9 cellular contexts compared by ENCODE assay signal in the genomic region with DNA sequence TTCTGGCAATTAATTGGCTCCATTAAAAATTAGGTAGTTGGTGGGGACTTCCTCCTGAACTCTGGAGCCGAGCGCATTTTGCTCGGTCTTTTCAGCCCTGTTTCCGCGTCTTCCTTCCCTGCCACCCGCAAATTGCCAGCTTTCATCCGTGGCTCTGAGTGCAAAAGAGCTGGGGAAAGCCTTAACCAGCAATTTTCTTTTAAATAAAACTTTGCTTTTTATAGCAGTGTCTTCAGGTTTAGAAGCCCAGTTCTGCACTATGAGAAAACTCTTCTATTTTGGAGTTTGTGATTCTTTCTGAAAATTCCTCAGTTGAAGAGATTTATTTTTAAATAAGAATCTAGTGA. TPM values are rescaled to one million over a fixed set of nuclear protein-coding genes. Genes with fewer than 3 reads are reported as not detected.
DNase-seq lines count a peak whose midpoint lies in the region; ATAC-seq, FAIRE-seq and TF ChIP-seq lines count a peak whose summit lies in the region.
"Had no signal": no experiment of that assay in that cellular context is flagged by ENCODE, and none has a peak within 500 bp of the region (broad histone marks: within the 10 kb centered on the region; RNA-seq: fewer than 3 reads in every experiment).

No MANE protein-coding gene starts in this region.

- no peak for TF ChIP-seq CTCF in OCI-LY7 (conservative IDR thresholded peaks at IDR 0.05; ENCODE audit: low read length)
- no peak for TF ChIP-seq CTCF in endothelial cell of umbilical vein (IDR thresholded peaks at IDR 0.05; ENCODE audit: extremely low read depth in 1 of 2, insufficient read depth in 1 of 2, low read depth in 1 of 2, low read length in 2 of 2)
- TF ChIP-seq CTCF in osteocyte (IDR thresholded peaks at IDR 0.05) = no peak

- H3K9me1 ChIP-seq in endothelial cell of umbilical vein (replicated peaks; ENCODE audit: control insufficient read depth, extremely low read depth, insufficient read depth, low read length) = no peaks in the 10 kb centered on the region

- no peaks in the 10 kb centered on the region for H3K9me3 Mint-ChIP-seq in osteocyte (ENCODE audit: unreplicated experiment)

- ATAC-seq in GM21619 (IDR thresholded peaks at IDR 0.05; ENCODE audit: unreplicated experiment) (no peak), GM21526 (IDR thresholded peaks at IDR 0.05; ENCODE audit: low FRiP score, unreplicated experiment) (no peak)

- H3K4me1 Mint-ChIP-seq in osteocyte (ENCODE audit: unreplicated experiment) = peaks cover 41% of the 10 kb centered on the region

- H3K27me3 Mint-ChIP-seq in osteocyte (ENCODE audit: unreplicated experiment) = no peaks in the 10 kb centered on the region

- peak overlapping the region; percentile 95 for H3K27ac Mint-ChIP-seq in osteocyte (ENCODE audit: unreplicated experiment)

- no peaks in the 10 kb centered on the region for H3K27me3 ChIP-seq in endothelial cell of umbilical vein (ENCODE audit: control insufficient read depth in 2 of 2, insufficient read depth in 2 of 2, low read length in 2 of 2)

- intact Hi-C loops in OCI-LY7 (cut with micrococcal nuclease; ENCODE audit: unreplicated experiment) (loop anchor here (1.0 kb wide), 1 partner anchor 103 kb away; no protein-coding TSS in a partner anchor), endothelial cell of umbilical vein (cut with micrococcal nuclease) (loop anchor here (2.0 to 5.0 kb wide), 3 partner anchors 149 to 799 kb away; a partner anchor contains a TSS)

- H3K27ac ChIP-seq in OCI-LY7 (ENCODE audit: low read depth, low read length, poor library complexity, severe bottlenecking) (peak overlapping the region; percentile 85), endothelial cell of umbilical vein (ENCODE audit: insufficient read depth, low read depth, low read length) (peak overlapping the region; percentile 95)

- POLR2A ChIA-PET in OCI-LY7 (lab: Charles Lee) (interaction anchor here (0.5 to 1.5 kb wide), 4 partner anchors 13 to 52 kb away, joined by 3 to 4 read pairs (median 4); no protein-coding TSS in a partner anchor), endothelial cell of umbilical vein (lab: Charles Lee) (interaction anchor here (1.0 kb wide), 1 partner anchor 10 kb away, joined by 4 read pairs; no protein-coding TSS in a partner anchor)

- BruUV-seq in OCI-LY7 (replicated peaks; lab: Mats Ljungman, UMichigan) (no TSS peak), endothelial cell of umbilical vein (replicated peaks; lab: Mats Ljungman, UMichigan) (no TSS peak)

- no peak for FAIRE-seq in endothelial cell of umbilical vein (lab: Jason Lieb, UNC)

- peak overlapping the region; percentile 95 for H3K4me3 Mint-ChIP-seq in osteocyte (ENCODE audit: unreplicated experiment)

- H3K36me3 ChIP-seq in OCI-LY7 (ENCODE audit: insufficient read depth, low read length) (peaks cover 29% of the 10 kb centered on the region), endothelial cell of umbilical vein (ENCODE audit: control insufficient read depth in 2 of 2, extremely low read depth in 1 of 2, insufficient read depth in 2 of 2, low read length in 2 of 2) (no peaks in the 10 kb centered on the region)

- 0 out of 2 replicates have a peak overlapping the region, but pooled peaks have one; percentile 74 for H2AFZ ChIP-seq in OCI-LY7 (ENCODE audit: low read length)
- peak overlapping the region; percentile 74 for H2AFZ ChIP-seq in endothelial cell of umbilical vein (ENCODE audit: low read depth, low read length)

- H3K79me2 ChIP-seq in OCI-LY7 (ENCODE audit: insufficient read depth, low read depth, low read length) (peaks cover 67% of the 10 kb centered on the region), endothelial cell of umbilical vein (ENCODE audit: control insufficient read depth, insufficient read depth, low read length) (peaks cover 48% of the 10 kb centered on the region)

- H3K36me3 Mint-ChIP-seq in osteocyte (ENCODE audit: unreplicated experiment) = peaks cover 2% of the 10 kb centered on the region

- DNase-seq in ELR (ENCODE audit: low read depth) (peak; percentile 39), OCI-LY7 (ENCODE audit: low spot score) (no peak), endothelial cell of umbilical vein (ENCODE audit: low read depth, low spot score) (no peak), osteocyte (ENCODE audit: extremely low spot score, unreplicated experiment) (no peak), GM19238 (ENCODE audit: insufficient read length, low spot score) (no peak), NCI-H1436 treated with DMSO at 0.1 percent for 48 hours (lab: John Stamatoyannopoulos, UW) (no peak)

- H3K4me2 ChIP-seq in OCI-LY7 (ENCODE audit: low read length) (peak overlapping the region; percentile 80), endothelial cell of umbilical vein (ENCODE audit: insufficient read depth, low read length) (peak overlapping the region; percentile 98)

- H4K20me1 ChIP-seq in OCI-LY7 (ENCODE audit: insufficient read depth, low read length) (no peaks in the 10 kb centered on the region), endothelial cell of umbilical vein (replicated peaks; ENCODE audit: control insufficient read depth, extremely low read depth, insufficient read depth, low read length) (peaks cover 5% of the 10 kb centered on the region)

- peak overlapping the region; percentile 91 for H3K9ac ChIP-seq in endothelial cell of umbilical vein (replicated peaks; ENCODE audit: extremely low read depth, insufficient read depth, low read length)

- no peaks in the 10 kb centered on the region for H3K9me2 ChIP-seq in OCI-LY7 (ENCODE audit: insufficient read depth, low read length)

- no peak for TF ChIP-seq POLR2A in endothelial cell of umbilical vein (IDR thresholded peaks at IDR 0.05; ENCODE audit: low read depth, low read length)

- CTCF ChIA-PET in OCI-LY7 (lab: Charles Lee; ENCODE audit: unreplicated experiment) = no interaction called here
- CTCF ChIA-PET in endothelial cell of umbilical vein (lab: Charles Lee) = interaction anchor here (1.0 to 2.2 kb wide), 4 partner anchors 14 to 102 kb away, joined by 3 to 18 read pairs (median 4); a partner anchor contains a TSS

- H3K4me1 ChIP-seq in OCI-LY7 (ENCODE audit: insufficient read depth, low read length, poor library complexity, severe bottlenecking) = peaks cover 33% of the 10 kb centered on the region
- peaks cover 36% of the 10 kb centered on the region for H3K4me1 ChIP-seq in endothelial cell of umbilical vein (ENCODE audit: control insufficient read depth, extremely low read depth, insufficient read depth, low read length)

- H3K4me3 ChIP-seq in OCI-LY7 (ENCODE audit: low read depth, low read length, poor library complexity, severe bottlenecking) = peak overlapping the region; percentile 96
- H3K4me3 ChIP-seq in endothelial cell of umbilical vein (replicated peaks in 1 of 3; ENCODE audit: insufficient read depth in 1 of 3, low read depth in 1 of 3, low read length in 3 of 3) = peak overlapping the region; percentile 78 to 96 (median 91)

- dilution Hi-C loops in endothelial cell of umbilical vein (cut with MboI; ENCODE audit: extremely low pct_ligation_motif_present, low sequenced_read_pairs) = no loop called here

- 0 out of 2 replicates have a peak, but pooled peaks cover 5% of the 10 kb centered on the region for H3K9me3 ChIP-seq in OCI-LY7 (ENCODE audit: low read length)
- no peaks in the 10 kb centered on the region for H3K9me3 ChIP-seq in endothelial cell of umbilical vein (replicated peaks; ENCODE audit: control insufficient read depth, insufficient read depth, low read length)

TF ChIP-seq in endothelial cell of umbilical vein, 7 proteins besides CTCF, POLR2A, EP300 and RAD21 (continues in another document):
- TF ChIP-seq JUN (IDR thresholded peaks at IDR 0.05; ENCODE audit: borderline replicate concordance, insufficient read depth, insufficient read length, low read depth) = no peak
- no peak for TF ChIP-seq EZH2 (IDR thresholded peaks at IDR 0.05; ENCODE audit: borderline replicate concordance, low read depth, low read length, severe bottlenecking)
- TF ChIP-seq GATA2 (IDR thresholded peaks at IDR 0.05; ENCODE audit: insufficient read depth, insufficient read length, low read depth, low read length) = no peak
- no peak for TF ChIP-seq POLR2AphosphoS5 (IDR thresholded peaks at IDR 0.05; ENCODE audit: insufficient read depth, low read depth, low read length)
- TF ChIP-seq MYC (IDR thresholded peaks at IDR 0.05; ENCODE audit: low read depth, low read length) = no peak

RNA-seq across cellular contexts. Expression of a gene that starts 0.7 kb away (rescaled TPM):
- 73.6 and 74.8 TPM in 2 replicates for total RNA-seq in OCI-LY7 (2014; rRNA removed; shearing (Covaris generic))
- total RNA-seq in OCI-LY7 (2022) (84.6 and 89.4 TPM in 2 replicates), endothelial cell of umbilical vein (47.2 and 49.2 TPM in 2 replicates), osteocyte (76.3 and 82.5 TPM in 2 replicates)
- polyA plus RNA-seq in endothelial cell of umbilical vein = 20.6 and 26.2 TPM in 2 replicates
- polyA plus RNA-seq in endothelial cell of umbilical vein (2011; cell fraction: cytosol; rRNA removed) = 29.4 and 30.8 TPM in 2 replicates
- 22.6 and 23.0 TPM in 2 replicates for polyA plus RNA-seq in endothelial cell of umbilical vein (2011; cell fraction: nucleus; rRNA removed)
- polyA plus RNA-seq in endothelial cell of umbilical vein (2012) = 27.4 and 38.7 TPM in 2 replicates
- polyA minus RNA-seq in endothelial cell of umbilical vein = 67.4 and 77.4 TPM in 2 replicates
- 57.1 TPM for polyA minus RNA-seq in endothelial cell of umbilical vein (2011; cell fraction: cytosol; rRNA and poly(A)+ RNA removed)
- 25.7 and 37.1 TPM in 2 replicates for polyA minus RNA-seq in endothelial cell of umbilical vein (2011; cell fraction: nucleus; rRNA and poly(A)+ RNA removed)

RNA-seq across cellular contexts. Expression of a gene that starts 0.8 kb away (rescaled TPM):
- total RNA-seq in OCI-LY7 (2014; rRNA removed; shearing (Covaris generic)) = 0.15 TPM in 1 of 2 replicates, not detected in the other
- 0.25 and 0.41 TPM in 2 replicates for total RNA-seq in OCI-LY7 (2022)
- total RNA-seq in endothelial cell of umbilical vein = not detected in 2 replicates
- polyA plus RNA-seq in endothelial cell of umbilical vein = not detected in 2 replicates
- not detected in 2 replicates for polyA plus RNA-seq in endothelial cell of umbilical vein (2011; cell fraction: cytosol; rRNA removed)
- 0.07 TPM in 1 of 2 replicates, not detected in the other for polyA plus RNA-seq in endothelial cell of umbilical vein (2011; cell fraction: nucleus; rRNA removed)
- not detected in 2 replicates for polyA plus RNA-seq in endothelial cell of umbilical vein (2012)
- not detected in 2 replicates for polyA minus RNA-seq in endothelial cell of umbilical vein
- not detected for polyA minus RNA-seq in endothelial cell of umbilical vein (2011; cell fraction: cytosol; rRNA and poly(A)+ RNA removed)
- polyA minus RNA-seq in endothelial cell of umbilical vein (2011; cell fraction: nucleus; rRNA and poly(A)+ RNA removed) = not detected in 2 replicates
- total RNA-seq in osteocyte = not detected in 2 replicates
- total RNA-seq: NCI-H460 had no signal

RNA-seq across cellular contexts. Expression of a gene that starts 56.0 kb away (rescaled TPM):
- total RNA-seq in OCI-LY7 (2014; rRNA removed; shearing (Covaris generic)) = not detected in 2 replicates
- not detected in 2 replicates for total RNA-seq in OCI-LY7 (2022)
- 0.21 and 0.58 TPM in 2 replicates for total RNA-seq in endothelial cell of umbilical vein
- 0.23 and 0.65 TPM in 2 replicates for polyA plus RNA-seq in endothelial cell of umbilical vein
- polyA plus RNA-seq in endothelial cell of umbilical vein (2011; cell fraction: cytosol; rRNA removed) = 0.19 and 0.38 TPM in 2 replicates
- 0.18 and 0.35 TPM in 2 replicates for polyA plus RNA-seq in endothelial cell of umbilical vein (2011; cell fraction: nucleus; rRNA removed)
- polyA plus RNA-seq in endothelial cell of umbilical vein (2012) = 0.20 and 0.25 TPM in 2 replicates
- not detected in 2 replicates for polyA minus RNA-seq in endothelial cell of umbilical vein
- polyA minus RNA-seq in endothelial cell of umbilical vein (2011; cell fraction: cytosol; rRNA and poly(A)+ RNA removed) = not detected
- polyA minus RNA-seq in endothelial cell of umbilical vein (2011; cell fraction: nucleus; rRNA and poly(A)+ RNA removed) = not detected in 2 replicates
- total RNA-seq in osteocyte = 0.24 and 0.59 TPM in 2 replicates
